Comparison of ENCODE assay signal across 11 cellular contexts in the genomic region with DNA sequence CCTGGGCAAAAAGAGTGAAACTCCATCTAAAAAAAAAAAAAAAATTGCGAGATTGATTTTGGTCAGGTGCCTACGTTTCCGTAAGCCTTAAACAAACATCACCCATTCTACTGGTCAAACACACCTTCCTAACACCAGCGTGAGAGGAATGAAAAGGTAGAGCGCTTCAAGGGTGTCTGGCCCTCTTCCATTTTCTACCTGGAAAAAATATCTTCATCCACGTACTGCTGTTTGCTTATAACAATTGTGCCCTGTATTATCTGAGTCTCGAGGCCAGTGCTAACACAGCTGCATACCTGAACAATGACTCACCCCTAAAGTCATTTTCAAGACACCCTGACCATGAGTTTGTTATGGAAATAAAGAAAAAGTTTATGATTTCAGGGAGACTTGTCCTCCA. TPM values are rescaled to one million over a fixed set of nuclear protein-coding genes. Genes with fewer than 3 reads are reported as not detected.
A peak's percentile ranks its signal among the peaks of the same experiment; 100 is the strongest.
DNase-seq lines count a peak whose midpoint lies in the region; ATAC-seq and TF ChIP-seq lines count a peak whose summit lies in the region.
"Had no signal": no experiment of that assay in that cellular context is flagged by ENCODE, and none has a peak within 500 bp of the region (broad histone marks: within the 10 kb centered on the region; RNA-seq: fewer than 3 reads in every experiment).

No MANE protein-coding gene starts in this region.

- peak; percentile 83 for ATAC-seq in RWPE2 (ENCODE audit: low read depth)
- ATAC-seq in thoracic aorta (ENCODE audit: insufficient number of reproducible peaks, low FRiP score, low read depth): peak; percentile 50
- no peak for ATAC-seq in WTC11
- no peak for ATAC-seq in GM21825 (IDR thresholded peaks at IDR 0.05; ENCODE audit: unreplicated experiment)
- ATAC-seq: activated T-cell treated with anti-CD3 and anti-CD28 coated beads, Interleukin-2, amount 50 U/mL, for 72 hours; naive thymus-derived CD8-positive, alpha-beta T cell had no signal

- H3K27me3 ChIP-seq in RWPE2 (ENCODE audit: insufficient read depth, poor library complexity, severe bottlenecking) (no peaks in the 10 kb centered on the region), thoracic aorta (replicated peaks; ENCODE audit: insufficient read depth) (no peaks in the 10 kb centered on the region)

- CTCF ChIA-PET in WTC11 (lab: Charles Lee): no interaction called here

- H3K9me3 Mint-ChIP-seq in WTC11: peaks cover 16% of the 10 kb centered on the region
- H3K9me3 Mint-ChIP-seq: activated T-cell treated with anti-CD3 and anti-CD28 coated beads, Interleukin-2, amount 50 U/mL, for 72 hours had no signal

- no peaks in the 10 kb centered on the region for H3K36me3 ChIP-seq in RWPE2 (ENCODE audit: low read depth)
- no peaks in the 10 kb centered on the region for H3K36me3 ChIP-seq in thoracic aorta

- peaks cover 11% of the 10 kb centered on the region; the same call in 1 of the 2 replicates for H3K4me1 Mint-ChIP-seq in WTC11

- POLR2A ChIA-PET in WTC11 (lab: Charles Lee): no interaction called here

- TF ChIP-seq CTCF in RWPE2 (IDR thresholded peaks at IDR 0.05; ENCODE audit: poor library complexity, severe bottlenecking) (no peak), fibroblast of the aortic adventitia (IDR thresholded peaks at IDR 0.05; ENCODE audit: insufficient read depth, low read length) (no peak), thoracic aorta (IDR thresholded peaks at IDR 0.05) (no peak), WTC11 (IDR thresholded peaks at IDR 0.05) (no peak)

- peaks cover 12% of the 10 kb centered on the region for H3K36me3 Mint-ChIP-seq in WTC11

- peak overlapping the region; percentile 71 for H3K27ac ChIP-seq in RWPE2 (ENCODE audit: poor library complexity, severe bottlenecking)
- peak overlapping the region in 1 of 2 donors; percentile 13 for H3K27ac ChIP-seq in thoracic aorta

- H3K9me3 ChIP-seq in RWPE2 (ENCODE audit: severe bottlenecking) (no peaks in the 10 kb centered on the region), thoracic aorta (no peaks in the 10 kb centered on the region)

- no peak overlapping the region for H3K4me3 Mint-ChIP-seq in WTC11

- peaks cover 3% of the 10 kb centered on the region for H3K27me3 Mint-ChIP-seq in WTC11 (ENCODE audit: low read depth)
- H3K27me3 Mint-ChIP-seq: naive thymus-derived CD8-positive, alpha-beta T cell had no signal

- peaks cover 30% of the 10 kb centered on the region for H3K4me1 ChIP-seq in RWPE2 (ENCODE audit: insufficient read depth, poor library complexity, severe bottlenecking)
- H3K4me1 ChIP-seq in thoracic aorta (ENCODE audit: control insufficient read depth in 1 of 2, low read depth in 2 of 2): peaks cover 0 to 5% of the 10 kb centered on the region in 2 donors

- H3K27ac Mint-ChIP-seq in WTC11: no peak overlapping the region
- H3K27ac Mint-ChIP-seq: activated T-cell treated with anti-CD3 and anti-CD28 coated beads, Interleukin-2, amount 50 U/mL, for 72 hours had no signal

- DNase-seq in NCI-H1417 (lab: John Stamatoyannopoulos, UW) (peak in 2 of 3 experiments; percentile 26 to 69), NCI-H1417 treated with DMSO at 0.1 percent for 48 hours (lab: John Stamatoyannopoulos, UW) (no peak), RWPE2 (ENCODE audit: low spot score) (no peak), fibroblast of the aortic adventitia (ENCODE audit: low read depth) (peak; percentile 80), thoracic aorta (ENCODE audit: low spot score) (no peak), WTC11 (ENCODE audit: low spot score) (no peak)
- DNase-seq in stimulated activated CD4-positive, alpha-beta T cell treated with anti-CD3 and anti-CD28 coated beads, Interleukin-4, amount 100 ng/mL, for 1 hour: no peak
- DNase-seq: activated T-cell treated with anti-CD3 and anti-CD28 coated beads, Interleukin-2, amount 50 U/mL, for 72 hours; erythroblast; naive thymus-derived CD8-positive, alpha-beta T cell had no signal

- no peak overlapping the region for H3K4me3 ChIP-seq in RWPE2 (ENCODE audit: severe bottlenecking)
- H3K4me3 ChIP-seq in fibroblast of the aortic adventitia (ENCODE audit: low read depth, low read length): no peak overlapping the region
- H3K4me3 ChIP-seq in thoracic aorta: peak overlapping the region; percentile 60

TF ChIP-seq in WTC11, 78 proteins besides CTCF, POLR2A, EP300 and RAD21 (continues in another document):
- no peak for TF ChIP-seq HMGA2 (CRISPR knock-in tag; IDR thresholded peaks at IDR 0.05)
- TF ChIP-seq OVOL2 (CRISPR knock-in tag; IDR thresholded peaks at IDR 0.05; ENCODE audit: borderline replicate concordance): no peak
- TF ChIP-seq, protein P1, sequence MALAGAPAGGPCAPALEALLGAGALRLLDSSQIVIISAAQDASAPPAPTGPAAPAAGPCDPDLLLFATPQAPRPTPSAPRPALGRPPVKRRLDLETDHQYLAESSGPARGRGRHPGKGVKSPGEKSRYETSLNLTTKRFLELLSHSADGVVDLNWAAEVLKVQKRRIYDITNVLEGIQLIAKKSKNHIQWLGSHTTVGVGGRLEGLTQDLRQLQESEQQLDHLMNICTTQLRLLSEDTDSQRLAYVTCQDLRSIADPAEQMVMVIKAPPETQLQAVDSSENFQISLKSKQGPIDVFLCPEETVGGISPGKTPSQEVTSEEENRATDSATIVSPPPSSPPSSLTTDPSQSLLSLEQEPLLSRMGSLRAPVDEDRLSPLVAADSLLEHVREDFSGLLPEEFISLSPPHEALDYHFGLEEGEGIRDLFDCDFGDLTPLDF (CRISPR knock-in tag; IDR thresholded peaks at IDR 0.05): no peak
- TF ChIP-seq, protein P2, sequence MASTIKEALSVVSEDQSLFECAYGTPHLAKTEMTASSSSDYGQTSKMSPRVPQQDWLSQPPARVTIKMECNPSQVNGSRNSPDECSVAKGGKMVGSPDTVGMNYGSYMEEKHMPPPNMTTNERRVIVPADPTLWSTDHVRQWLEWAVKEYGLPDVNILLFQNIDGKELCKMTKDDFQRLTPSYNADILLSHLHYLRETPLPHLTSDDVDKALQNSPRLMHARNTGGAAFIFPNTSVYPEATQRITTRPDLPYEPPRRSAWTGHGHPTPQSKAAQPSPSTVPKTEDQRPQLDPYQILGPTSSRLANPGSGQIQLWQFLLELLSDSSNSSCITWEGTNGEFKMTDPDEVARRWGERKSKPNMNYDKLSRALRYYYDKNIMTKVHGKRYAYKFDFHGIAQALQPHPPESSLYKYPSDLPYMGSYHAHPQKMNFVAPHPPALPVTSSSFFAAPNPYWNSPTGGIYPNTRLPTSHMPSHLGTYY (CRISPR knock-in tag; IDR thresholded peaks at IDR 0.05): no peak
- TF ChIP-seq, protein P3, sequence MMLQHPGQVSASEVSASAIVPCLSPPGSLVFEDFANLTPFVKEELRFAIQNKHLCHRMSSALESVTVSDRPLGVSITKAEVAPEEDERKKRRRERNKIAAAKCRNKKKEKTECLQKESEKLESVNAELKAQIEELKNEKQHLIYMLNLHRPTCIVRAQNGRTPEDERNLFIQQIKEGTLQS (CRISPR knock-in tag; conservative IDR thresholded peaks at IDR 0.05): no peak
- TF ChIP-seq, protein P4, sequence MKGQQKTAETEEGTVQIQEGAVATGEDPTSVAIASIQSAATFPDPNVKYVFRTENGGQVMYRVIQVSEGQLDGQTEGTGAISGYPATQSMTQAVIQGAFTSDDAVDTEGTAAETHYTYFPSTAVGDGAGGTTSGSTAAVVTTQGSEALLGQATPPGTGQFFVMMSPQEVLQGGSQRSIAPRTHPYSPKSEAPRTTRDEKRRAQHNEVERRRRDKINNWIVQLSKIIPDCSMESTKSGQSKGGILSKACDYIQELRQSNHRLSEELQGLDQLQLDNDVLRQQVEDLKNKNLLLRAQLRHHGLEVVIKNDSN (CRISPR knock-in tag; IDR thresholded peaks at IDR 0.05): no peak
- TF ChIP-seq, protein P5, sequence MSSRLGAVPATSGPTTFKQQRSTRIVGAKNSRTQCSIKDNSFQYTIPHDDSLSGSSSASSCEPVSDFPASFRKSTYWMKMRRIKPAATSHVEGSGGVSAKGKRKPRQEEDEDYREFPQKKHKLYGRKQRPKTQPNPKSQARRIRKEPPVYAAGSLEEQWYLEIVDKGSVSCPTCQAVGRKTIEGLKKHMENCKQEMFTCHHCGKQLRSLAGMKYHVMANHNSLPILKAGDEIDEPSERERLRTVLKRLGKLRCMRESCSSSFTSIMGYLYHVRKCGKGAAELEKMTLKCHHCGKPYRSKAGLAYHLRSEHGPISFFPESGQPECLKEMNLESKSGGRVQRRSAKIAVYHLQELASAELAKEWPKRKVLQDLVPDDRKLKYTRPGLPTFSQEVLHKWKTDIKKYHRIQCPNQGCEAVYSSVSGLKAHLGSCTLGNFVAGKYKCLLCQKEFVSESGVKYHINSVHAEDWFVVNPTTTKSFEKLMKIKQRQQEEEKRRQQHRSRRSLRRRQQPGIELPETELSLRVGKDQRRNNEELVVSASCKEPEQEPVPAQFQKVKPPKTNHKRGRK (CRISPR knock-in tag; IDR thresholded peaks at IDR 0.05; ENCODE audit: borderline replicate concordance): no peak
- TF ChIP-seq MYBL2 (CRISPR knock-in tag; IDR thresholded peaks at IDR 0.05): no peak
- no peak for TF ChIP-seq GTF2I (CRISPR knock-in tag; conservative IDR thresholded peaks at IDR 0.05)
- no peak for TF ChIP-seq CBFB (CRISPR knock-in tag; IDR thresholded peaks at IDR 0.05; ENCODE audit: low read depth)
- no peak for TF ChIP-seq CREM (CRISPR knock-in tag; IDR thresholded peaks at IDR 0.05)
- TF ChIP-seq JAZF1 (CRISPR knock-in tag; IDR thresholded peaks at IDR 0.05): no peak
- no peak for TF ChIP-seq KAT7 (CRISPR knock-in tag; IDR thresholded peaks at IDR 0.05; ENCODE audit: borderline replicate concordance)

RNA-seq across cellular contexts. Expression of a gene that starts 13.9 kb away (rescaled TPM):
- total RNA-seq in fibroblast of the aortic adventitia (ENCODE audit: low replicate concordance) (5,524 and 12,062 TPM in 2 replicates), thoracic aorta (1,000 to 10,000 TPM; 3,886 to 3,920 TPM), WTC11 (2021) (2,375 to 2,595 TPM (median 2,468 TPM) in 3 replicates)

RNA-seq across cellular contexts. Expression of a gene that starts 55.6 kb away (rescaled TPM):
- not detected in 2 replicates for total RNA-seq in fibroblast of the aortic adventitia (ENCODE audit: low replicate concordance)
- not detected for total RNA-seq in thoracic aorta
- 0.07 to 0.28 TPM in 2 of 3 replicates, not detected in the other for total RNA-seq in WTC11 (2021)
- total RNA-seq: naive thymus-derived CD8-positive, alpha-beta T cell had no signal

Comparison
In these comparisons a context has a peak if more than half of its experiments do, and no peak if none do; other contexts are left out.
1. DNase-seq: peak in NCI-H1417 (2 of 3) and fibroblast of the aortic adventitia (single experiment); none in NCI-H1417 treated with DMSO at 0.1 percent for 48 hours (single experiment), RWPE2 (single experiment), thoracic aorta (single experiment), stimulated activated CD4-positive, alpha-beta T cell treated with anti-CD3 and anti-CD28 coated beads, Interleukin-4, amount 100 ng/mL, for 1 hour (single experiment) and WTC11 (single experiment).
2. ATAC-seq: peak in RWPE2 (single experiment) and thoracic aorta (single experiment); none in WTC11 (single experiment) and GM21825 (single experiment).